16 cellular contexts compared by ENCODE assay signal in genomic region chr15:42450434-42450790, GRCh38.
"Had no signal": no experiment of that assay in that cellular context is flagged by ENCODE, and none has a peak within 500 bp of the region (broad histone marks: within the 10 kb centered on the region; RNA-seq: fewer than 3 reads in every experiment).

No MANE protein-coding gene starts in this region.

- H3K27ac Mint-ChIP-seq: activated CD8-positive, alpha-beta memory T cell treated with anti-CD3 and anti-CD28 coated beads, Interleukin-2, amount 10 ng/mL, durations not matched to agents 7 days and 5 days; activated naive CD8-positive, alpha-beta T cell treated with anti-CD3 and anti-CD28 coated beads, Interleukin-2, amount 10 ng/mL, durations not matched to agents 7 days and 5 days; activated T-helper 2 cell treated with anti-CD3 and anti-CD28 coated beads, Interferon-gamma antibody, Interleukin-2, Interleukin-4, amounts not matched to agents 10 μg/mL and 5 μg/mL and 100 μg/mL, durations not matched to agents 14 hours and 24 hours and 36 hours; mesothelial cell of epicardium; nephron progenitor cell had no signal

- H3K9me3 Mint-ChIP-seq: activated naive CD8-positive, alpha-beta T cell treated with anti-CD3 and anti-CD28 coated beads, Interleukin-2, amount 10 ng/mL, durations not matched to agents 7 days and 5 days; activated T-helper 2 cell treated with anti-CD3 and anti-CD28 coated beads, Interferon-gamma antibody, Interleukin-2, Interleukin-4, amounts not matched to agents 10 μg/mL and 5 μg/mL and 100 μg/mL, durations not matched to agents 14 hours and 24 hours and 36 hours; mesothelial cell of epicardium; nephron progenitor cell had no signal

- DNase-seq: activated CD4-positive, alpha-beta T cell treated with anti-CD3 and anti-CD28 coated beads, Interleukin-2, amount 50 U/mL, for 4 hours; activated CD8-positive, alpha-beta memory T cell treated with anti-CD3 and anti-CD28 coated beads, Interleukin-2, amount 10 ng/mL, durations not matched to agents 7 days and 5 days; activated naive CD4-positive, alpha-beta T cell treated with Interleukin-2 at 50 U/mL for 16 hours; activated naive CD8-positive, alpha-beta T cell treated with anti-CD3 and anti-CD28 coated beads, Interleukin-2, amount 10 ng/mL, durations not matched to agents 7 days and 5 days; amygdala; body of pancreas; central memory CD4-positive, alpha-beta T cell; dorsolateral prefrontal cortex; glutamatergic neuron; nephron progenitor cell; stimulated activated naive CD8-positive, alpha-beta T cell treated with anti-CD3 and anti-CD28 coated beads, Interleukin-15, Interleukin-2, amounts not matched to agents 100 U/mL and 50 U/mL, for 24 hours; SW 1271; tibial artery; uterus had no signal

- H3K9me3 ChIP-seq: body of pancreas, tibial artery, uterus had no signal

- H3K4me1 ChIP-seq: body of pancreas, uterus had no signal

- H3K27me3 ChIP-seq: body of pancreas, dorsolateral prefrontal cortex, tibial artery, uterus had no signal

- H3K36me3 ChIP-seq: uterus had no signal

- ATAC-seq: activated CD8-positive, alpha-beta memory T cell treated with anti-CD3 and anti-CD28 coated beads, Interleukin-2, amount 10 ng/mL, durations not matched to agents 7 days and 5 days; body of pancreas; stimulated activated naive CD8-positive, alpha-beta T cell treated with anti-CD3 and anti-CD28 coated beads, Interleukin-15, Interleukin-2, amounts not matched to agents 100 U/mL and 50 U/mL, for 24 hours had no signal

- H3K4me1 Mint-ChIP-seq: activated CD8-positive, alpha-beta memory T cell treated with anti-CD3 and anti-CD28 coated beads, Interleukin-2, amount 10 ng/mL, durations not matched to agents 7 days and 5 days; activated naive CD8-positive, alpha-beta T cell treated with anti-CD3 and anti-CD28 coated beads, Interleukin-2, amount 10 ng/mL, durations not matched to agents 7 days and 5 days; mesothelial cell of epicardium; nephron progenitor cell had no signal

- H3K4me3 ChIP-seq: body of pancreas, dorsolateral prefrontal cortex, tibial artery, uterus had no signal

- H3K27ac ChIP-seq: body of pancreas, dorsolateral prefrontal cortex, tibial artery, uterus had no signal

- H3K27me3 Mint-ChIP-seq: activated CD8-positive, alpha-beta memory T cell treated with anti-CD3 and anti-CD28 coated beads, Interleukin-2, amount 10 ng/mL, durations not matched to agents 7 days and 5 days; activated naive CD8-positive, alpha-beta T cell treated with anti-CD3 and anti-CD28 coated beads, Interleukin-2, amount 10 ng/mL, durations not matched to agents 7 days and 5 days had no signal

- H3K4me3 Mint-ChIP-seq: activated CD8-positive, alpha-beta memory T cell treated with anti-CD3 and anti-CD28 coated beads, Interleukin-2, amount 10 ng/mL, durations not matched to agents 7 days and 5 days; activated naive CD8-positive, alpha-beta T cell treated with anti-CD3 and anti-CD28 coated beads, Interleukin-2, amount 10 ng/mL, durations not matched to agents 7 days and 5 days; mesothelial cell of epicardium; nephron progenitor cell had no signal
